ENCODE assay signal across 16 cellular contexts in the genomic region with DNA sequence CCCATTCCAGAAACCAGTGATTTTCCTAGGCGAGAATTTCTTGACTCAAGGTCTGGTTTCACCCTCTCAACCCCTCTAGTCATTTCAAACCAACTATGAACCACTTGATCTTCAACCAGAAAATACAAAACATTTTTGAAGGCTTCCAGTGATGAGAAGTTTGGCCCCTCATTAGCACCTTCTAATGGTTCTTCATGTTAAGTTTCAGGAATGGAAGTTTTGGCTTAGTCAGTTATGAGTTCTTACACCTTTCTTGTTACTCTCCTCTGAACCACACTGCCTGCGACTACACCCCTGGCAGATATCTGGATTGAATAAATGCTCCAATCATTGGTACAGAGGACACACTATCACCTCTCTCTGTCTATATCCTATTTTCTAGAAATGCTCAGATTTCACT.
"Had no signal": no experiment of that assay in that cellular context is flagged by ENCODE, and none has a peak within 500 bp of the region (broad histone marks: within the 10 kb centered on the region; RNA-seq: fewer than 3 reads in every experiment).

No MANE protein-coding gene starts in this region.

- H3K4me1 Mint-ChIP-seq: nephron had no signal

- H3K9me3 Mint-ChIP-seq: dendritic cell treated with granulocyte-macrophage colony-stimulating factor and Interleukin-4, amounts not matched to agents 40 ng/mL and 50 ng/mL, for 4 days; nephron had no signal

- H3K27me3 Mint-ChIP-seq: dendritic cell treated with granulocyte-macrophage colony-stimulating factor and Interleukin-4, amounts not matched to agents 40 ng/mL and 50 ng/mL, for 4 days had no signal

- H3K27ac Mint-ChIP-seq: dendritic cell treated with granulocyte-macrophage colony-stimulating factor and Interleukin-4, amounts not matched to agents 40 ng/mL and 50 ng/mL, for 4 days; nephron had no signal

- DNase-seq: activated CD4-positive, alpha-beta T cell treated with anti-CD3 and anti-CD28 coated beads for 1 hour; activated naive CD4-positive, alpha-beta T cell; anterior cingulate cortex; brain microvascular endothelial cell; cerebellar nuclear complex; effector memory CD4-positive, alpha-beta T cell; foreskin fibroblast; hippocampal formation; left lung; mammary epithelial cell; occipital lobe; stimulated activated CD4-positive, alpha-beta T cell treated with anti-CD3 and anti-CD28 coated beads, Interleukin-2, amount 100 ng/mL, for 48 hours; SW 1271; upper lobe of right lung had no signal

- H3K4me3 Mint-ChIP-seq: dendritic cell treated with granulocyte-macrophage colony-stimulating factor and Interleukin-4, amounts not matched to agents 40 ng/mL and 50 ng/mL, for 4 days; nephron had no signal

- ATAC-seq: left lung, upper lobe of right lung had no signal
